In genomic region chr21:44377201-44377921, GRCh38 we compare ENCODE assay signal across 17 cellular contexts. TPM values are rescaled to one million over a fixed set of nuclear protein-coding genes. Genes with fewer than 3 reads are reported as not detected.
A peak's percentile ranks its signal among the peaks of the same experiment; 100 is the strongest.
DNase-seq lines count a peak whose midpoint lies in the region; ATAC-seq, FAIRE-seq and TF ChIP-seq lines count a peak whose summit lies in the region.
"Had no signal": no experiment of that assay in that cellular context is flagged by ENCODE, and none has a peak within 500 bp of the region (broad histone marks: within the 10 kb centered on the region; RNA-seq: fewer than 3 reads in every experiment).

No MANE protein-coding gene starts in this region.

- 0 out of 2 replicates have a peak, but pooled peaks have one; percentile 17 for TF ChIP-seq RAD21 in SK-N-SH (IDR thresholded peaks at IDR 0.05; ENCODE audit: low read length)
- peak; percentile 27 to 45; a peak in 3 of 4 replicates for TF ChIP-seq RAD21 in H1 (IDR thresholded peaks at IDR 0.05 in 1 of 2, conservative IDR thresholded peaks at IDR 0.05 in 1 of 2; ENCODE audit: low read depth in 2 of 2, low read length in 2 of 2)

- no peaks in the 10 kb centered on the region for H3K9me2 ChIP-seq in SK-N-SH

- no peak overlapping the region for H3K4me2 ChIP-seq in SK-N-SH
- H3K4me2 ChIP-seq in H1 (ENCODE audit: insufficient read depth in 1 of 2, low read depth in 2 of 2, low read length in 2 of 2) = no peak overlapping the region
- H3K4me2 ChIP-seq: smooth muscle cell had no signal

- 19% methylated on average over 13 of the region's 24 CpGs for WGBS in SK-N-SH (ENCODE audit: low lambda C conversion rate)
- 89% methylated on average over 19 of the region's 24 CpGs; no CpG with 5 or more reads in 1 of the 2 experiments for WGBS in H1 (ENCODE audit: extremely low coverage in 1 of 2, insufficient coverage in 1 of 2, insufficient read length in 1 of 2, insufficient replicate concordance in 2 of 2, low coverage in 1 of 2, low lambda C conversion rate in 2 of 2, missing lambda C conversion rate in 1 of 2), 2 experiments
- 81 to 89% methylated on average over 9 to 24 of the region's 24 CpGs for WGBS in testis, 2 donors

- H4K20me1 ChIP-seq in SK-N-SH (ENCODE audit: insufficient read depth) = no peaks in the 10 kb centered on the region
- no peaks in the 10 kb centered on the region for H4K20me1 ChIP-seq in H1 (replicated peaks in 1 of 2; ENCODE audit: control insufficient read depth in 1 of 2, insufficient read depth in 2 of 2, low read length in 2 of 2)

- H2BK5ac ChIP-seq in H1 (ENCODE audit: low read depth, low read length) = peak overlapping the region; percentile 71; the same call in 1 of the 2 replicates

- peak overlapping the region; percentile 80 for H4K8ac ChIP-seq in H1 (ENCODE audit: extremely low read depth, insufficient read depth, low read length)

- H3K4me1 ChIP-seq in SK-N-SH (ENCODE audit: control insufficient read depth in 1 of 2, insufficient read depth in 2 of 2, low read depth in 1 of 2, low read length in 1 of 2) (no peaks in the 10 kb centered on the region; a peak in 1 of 4 replicates), H1 (replicated peaks in 1 of 4; ENCODE audit: control insufficient read depth in 3 of 4, insufficient read depth in 4 of 4, low read length in 3 of 4) (peaks cover 0 to 9% (median 2%) of the 10 kb centered on the region in 4 experiments; a peak in 2 of 7 replicates), testis (no peaks in the 10 kb centered on the region)

- no peak for FAIRE-seq in H1 (lab: Jason Lieb, UNC)

- TF ChIP-seq POLR2A in H1 (IDR thresholded peaks at IDR 0.05; ENCODE audit: control extremely low read depth in 1 of 2, low read depth in 2 of 2, low read length in 2 of 2) = no peak
- TF ChIP-seq POLR2A in testis (IDR thresholded peaks at IDR 0.05) = no peak

- H3K4me3 ChIP-seq in SK-N-SH (ENCODE audit: low read depth in 2 of 2, low read length in 1 of 2) (no peak overlapping the region; a peak in 1 of 4 replicates), H1 (ENCODE audit: extremely low read depth in 1 of 4, insufficient read depth in 2 of 4, low read depth in 3 of 4, low read length in 4 of 4) (no peak overlapping the region), testis (no peak overlapping the region)
- H3K4me3 ChIP-seq: esophagus squamous epithelium, smooth muscle cell had no signal

- H3K27me3 ChIP-seq in SK-N-SH (ENCODE audit: insufficient read depth) (peaks cover 81% of the 10 kb centered on the region), H1 (replicated peaks in 1 of 4; ENCODE audit: control insufficient read depth in 3 of 4, extremely low read depth in 1 of 4, insufficient read depth in 3 of 4, low read length in 3 of 4) (no peaks in the 10 kb centered on the region), testis (no peaks in the 10 kb centered on the region)

- H4K91ac ChIP-seq in H1 (replicated peaks; ENCODE audit: insufficient read length, low read length) = no peak overlapping the region

- H3K23ac ChIP-seq in H1 (ENCODE audit: insufficient read length) = no peak overlapping the region

- no peak overlapping the region for H2AFZ ChIP-seq in SK-N-SH (ENCODE audit: low read depth)
- H2AFZ ChIP-seq in H1 (ENCODE audit: low read length) = no peak overlapping the region

- H3K18ac ChIP-seq in H1 (ENCODE audit: extremely low read depth, low read length) = 0 out of 2 replicates have a peak overlapping the region, but pooled peaks have one; percentile 19

- H3F3A ChIP-seq in SK-N-SH (replicated peaks; ENCODE audit: insufficient read depth) = no peaks in the 10 kb centered on the region

- ATAC-seq in SK-N-SH treated with all-trans-retinoic acid at 6 μM for 48 hours = no peak; the same call in 2 of the 3 replicates
- ATAC-seq: naive thymus-derived CD8-positive, alpha-beta T cell had no signal

- H3K4ac ChIP-seq in H1 (replicated peaks; ENCODE audit: insufficient read length, low read depth, low read length) = no peak overlapping the region

- H3K36me3 ChIP-seq in SK-N-SH (replicated peaks in 1 of 2; ENCODE audit: control insufficient read depth in 1 of 2, insufficient read depth in 2 of 2, low read length in 1 of 2) (no peaks in the 10 kb centered on the region), H1 (ENCODE audit: control insufficient read depth in 2 of 4, insufficient read depth in 4 of 4, low read length in 3 of 4) (no peaks in the 10 kb centered on the region), testis (ENCODE audit: low read depth, missing control alignments) (no peaks in the 10 kb centered on the region)
- H3K36me3 ChIP-seq: esophagus squamous epithelium had no signal

- H2BK20ac ChIP-seq in H1 (ENCODE audit: low read length) = no peak overlapping the region

- H3K23me2 ChIP-seq in H1 (ENCODE audit: low read depth, low read length) = peaks cover 2% of the 10 kb centered on the region; the same call in 1 of the 2 replicates

- DNase-seq in SK-N-SH (peak; percentile 58), NCI-H1436 treated with DMSO at 0.1 percent for 48 hours (lab: John Stamatoyannopoulos, UW) (peak; percentile 45), H1 (ENCODE audit: low read depth in 1 of 2, low spot score in 2 of 2) (no peak), testis (peak; percentile 6), H4 (ENCODE audit: low spot score) (no peak), GM13977 (ENCODE audit: low spot score) (no peak), putamen (ENCODE audit: low spot score) (no peak)
- DNase-seq: activated CD4-positive, alpha-beta T cell treated with anti-CD3 and anti-CD28 coated beads, Interleukin-2, amount 10 ng/mL, durations not matched to agents 24 days and 14 days; activated gamma-delta T cell treated with Interleukin-2 at 50 U/mL for 16 hours; caudate nucleus; esophagus squamous epithelium; naive thymus-derived CD8-positive, alpha-beta T cell; NCI-H446 treated with DMSO at 0.1 percent for 48 hours; trophoblast cell had no signal

- H3K79me2 ChIP-seq in SK-N-SH (ENCODE audit: insufficient read depth) (no peaks in the 10 kb centered on the region), H1 (ENCODE audit: control insufficient read depth in 1 of 2, insufficient read depth in 2 of 2, low read length in 2 of 2) (no peaks in the 10 kb centered on the region)

- H2BK15ac ChIP-seq in H1 (ENCODE audit: low read length) = peak overlapping the region; percentile 53

- H3K56ac ChIP-seq in H1 (replicated peaks; ENCODE audit: insufficient read length, low read depth, low read length) = no peak overlapping the region

- POLR2A ChIA-PET in SK-N-SH (lab: Yijun Ruan, JAX) = no interaction called here
- POLR2A ChIA-PET in H1 (lab: Charles Lee; ENCODE audit: partially characterized antibody) = interaction anchor here (0.6 to 1.3 kb wide), 2 partner anchors 37 to 45 kb away, joined by 3 read pairs; no protein-coding TSS in a partner anchor

- H3K14ac ChIP-seq in H1 (ENCODE audit: insufficient read length) = no peak overlapping the region

- TF ChIP-seq CTCF in SK-N-SH (IDR thresholded peaks at IDR 0.05) (peak; percentile 27), H1 (IDR thresholded peaks at IDR 0.05; ENCODE audit: control extremely low read depth in 1 of 3, insufficient read depth in 1 of 3, low read depth in 1 of 3, low read length in 3 of 3) (peak; percentile 42 to 60 (median 60)), testis (IDR thresholded peaks at IDR 0.05) (no peak), GM13977 (IDR thresholded peaks at IDR 0.05; ENCODE audit: extremely low read depth, insufficient read depth, missing control alignments) (no peak)

- TF ChIP-seq EP300 in SK-N-SH (IDR thresholded peaks at IDR 0.05; ENCODE audit: borderline replicate concordance in 1 of 2, low read depth in 1 of 2, low read length in 1 of 2) = no peak
- no peak for TF ChIP-seq EP300 in H1 (IDR thresholded peaks at IDR 0.05; ENCODE audit: borderline replicate concordance in 1 of 2, low read depth in 2 of 2, low read length in 2 of 2)

- H2BK120ac ChIP-seq in H1 (replicated peaks; ENCODE audit: low read depth, low read length) = no peak overlapping the region

- H3K9ac ChIP-seq in SK-N-SH (no peak overlapping the region), H1 (replicated peaks in 1 of 4; ENCODE audit: extremely low read depth in 1 of 4, low read depth in 3 of 4, low read length in 3 of 4) (no peak overlapping the region)

- H3K9me3 ChIP-seq in SK-N-SH (no peaks in the 10 kb centered on the region), H1 (ENCODE audit: insufficient read depth in 2 of 2, low read depth in 1 of 2, low read length in 1 of 2) (peaks cover 6 to 14% of the 10 kb centered on the region in 2 experiments; a peak in 3 of 4 replicates), testis (no peaks in the 10 kb centered on the region)
- H3K9me3 ChIP-seq: esophagus squamous epithelium had no signal

- H3K27ac ChIP-seq in SK-N-SH (ENCODE audit: low read depth in 2 of 2, low read length in 1 of 2) = no peak overlapping the region
- no peak overlapping the region for H3K27ac ChIP-seq in H1 (ENCODE audit: low read depth, low read length)
- no peak overlapping the region for H3K27ac ChIP-seq in testis
- H3K27ac ChIP-seq: esophagus squamous epithelium had no signal

- in situ Hi-C loops in GM13977 (cut with MboI; ENCODE audit: low pct_unique_long_range_greater_than_20kb, low sequenced_read_pairs, unreplicated experiment) = no loop called here

- peak overlapping the region; percentile 18; the same call in 1 of the 2 replicates for H2AK5ac ChIP-seq in H1 (ENCODE audit: low read depth, low read length)

- CTCF ChIA-PET in SK-N-SH (lab: Yijun Ruan, JAX) = interaction anchor here (0.6 to 2.0 kb wide), 8 partner anchors 10 to 422 kb away, joined by 3 to 6 read pairs (median 4); partner anchors contain the start of gene LRRC3
- CTCF ChIA-PET in H1 (lab: Charles Lee; ENCODE audit: partially characterized antibody) = interaction anchor here (0.6 to 2.8 kb wide), 13 partner anchors 9 to 297 kb away, joined by 3 to 15 read pairs (median 4); no protein-coding TSS in a partner anchor

- no peaks in the 10 kb centered on the region for H3K79me1 ChIP-seq in H1 (ENCODE audit: low read depth, low read length)

- H2BK12ac ChIP-seq in H1 (ENCODE audit: low read depth, low read length) = peak overlapping the region; percentile 33; the same call in 1 of the 2 replicates

- intact Hi-C loops in testis (cut with DNase I; ENCODE audit: low total_unique reads) = no loop called here

- H4K5ac ChIP-seq in H1 (ENCODE audit: insufficient read length, low read depth, low read length) = no peak overlapping the region

RNA-seq across cellular contexts. Expression of gene TRPM2, which starts 23.9 kb away (rescaled TPM):
- polyA plus RNA-seq in SK-N-SH (2012; rRNA removed) (not detected in 2 replicates), H1 (2011; rRNA removed) (0.17 and 0.27 TPM in 2 replicates), testis (ENCODE audit: insufficient read depth, low read depth, low replicate concordance) (4.9 TPM)
- not detected in 2 replicates for polyA plus RNA-seq in SK-N-SH (2012; cell fraction: cytosol; rRNA removed)
- 0.02 TPM in 1 of 2 replicates, not detected in the other for polyA plus RNA-seq in SK-N-SH (2012; cell fraction: nucleus; rRNA removed)
- total RNA-seq in H1 (2021; fragmentation: NEBNext Ultra II Directional; extraction: Animal tissue kit (Norgen Biotek cat#: 25700)) = 0.28 and 0.36 TPM in 2 replicates
- 0.27 TPM for polyA plus RNA-seq in H1 (2011; cell fraction: cytosol; rRNA removed)
- 0.64 TPM for polyA plus RNA-seq in H1 (2011; cell fraction: nucleus; rRNA removed)
- polyA plus RNA-seq in H1 (2012, experiment 1 of 2) = 0.13 to 0.59 TPM (median 0.25 TPM) in 4 replicates
- polyA plus RNA-seq in H1 (2012, experiment 2 of 2) = 0.10 TPM
- 0.30 TPM for polyA plus RNA-seq in H1 (2013, experiment 1 of 2)
- 0.15 TPM for polyA plus RNA-seq in H1 (2013, experiment 2 of 2)
- polyA minus RNA-seq in H1 (2011; rRNA and poly(A)+ RNA removed) = 0.17 and 0.22 TPM in 2 replicates
- polyA minus RNA-seq in H1 (2011; cell fraction: cytosol; rRNA and poly(A)+ RNA removed) = 1.5 TPM
- polyA minus RNA-seq in H1 (2011; cell fraction: nucleus; rRNA and poly(A)+ RNA removed) = 1.2 TPM
- 1 to 10 TPM; 3.0 to 3.9 TPM for total RNA-seq in testis
- total RNA-seq in H4 (2014; rRNA removed; shearing (Covaris generic)) = 0.76 and 0.89 TPM in 2 replicates
- total RNA-seq: G401 had no signal
- polyA plus RNA-seq: smooth muscle cell had no signal

RNA-seq across cellular contexts. Expression of gene CFAP410, which starts 38.2 kb away (rescaled TPM):
- polyA plus RNA-seq in SK-N-SH (2012; rRNA removed) (18.0 and 19.2 TPM in 2 replicates), H1 (2011; rRNA removed) (12.0 and 20.5 TPM in 2 replicates), testis (ENCODE audit: insufficient read depth, low read depth, low replicate concordance) (40.8 TPM)
- polyA plus RNA-seq in SK-N-SH (2012; cell fraction: cytosol; rRNA removed) = 5.8 and 11.3 TPM in 2 replicates
- 61.8 and 97.0 TPM in 2 replicates for polyA plus RNA-seq in SK-N-SH (2012; cell fraction: nucleus; rRNA removed)
- total RNA-seq in H1 (2021; fragmentation: NEBNext Ultra II Directional; extraction: Animal tissue kit (Norgen Biotek cat#: 25700)) = 10.6 and 11.6 TPM in 2 replicates
- 14.8 TPM for polyA plus RNA-seq in H1 (2011; cell fraction: cytosol; rRNA removed)
- polyA plus RNA-seq in H1 (2011; cell fraction: nucleus; rRNA removed) = 59.6 TPM
- polyA plus RNA-seq in H1 (2012, experiment 1 of 2) = 6.5 to 11.7 TPM (median 11.0 TPM) in 4 replicates
- 5.2 TPM for polyA plus RNA-seq in H1 (2012, experiment 2 of 2)
- polyA plus RNA-seq in H1 (2013, experiment 1 of 2) = 9.3 TPM
- 7.4 TPM for polyA plus RNA-seq in H1 (2013, experiment 2 of 2)
- 2.4 and 2.6 TPM in 2 replicates for polyA minus RNA-seq in H1 (2011; rRNA and poly(A)+ RNA removed)
- polyA minus RNA-seq in H1 (2011; cell fraction: cytosol; rRNA and poly(A)+ RNA removed) = 4.1 TPM
- polyA minus RNA-seq in H1 (2011; cell fraction: nucleus; rRNA and poly(A)+ RNA removed) = 7.8 TPM
- 10 to 100 TPM; 71.7 to 81.6 TPM for total RNA-seq in testis
- 12.6 and 14.7 TPM in 2 replicates for total RNA-seq in H4 (2014; rRNA removed; shearing (Covaris generic))

Comparison
In these comparisons a context has a peak if more than half of its experiments do, and no peak if none do; other contexts are left out.
1. DNase-seq: peak in SK-N-SH (single experiment), NCI-H1436 treated with DMSO at 0.1 percent for 48 hours (single experiment) and testis (single experiment); none in H1 (0 of 2), H4 (single experiment), GM13977 (single experiment) and putamen (single experiment).
2. CTCF ChIP-seq: peak in SK-N-SH (single experiment) and H1 (3 of 3); none in testis (0 of 3) and GM13977 (single experiment).
3. Of the 17 proteins assayed by ChIP-seq in both H1 and SK-N-SH: peak only in H1: MAX; only in SK-N-SH: none; in both: CTCF and RAD21; in neither: 14.